ENCODE assay signal across 2 cellular contexts in genomic region chr2:47403829-47404228, GRCh38.
TF ChIP-seq lines count a peak whose summit lies in the region.

No MANE protein-coding gene starts in this region.

TF ChIP-seq in GM12878, 131 proteins besides CTCF, POLR2A, EP300 and RAD21 (continued from another document):
- TF ChIP-seq EGR1 (IDR thresholded peaks at IDR 0.05; ENCODE audit: borderline replicate concordance in 1 of 2, low read depth in 2 of 2, low read length in 2 of 2) (no peak), CUX1 (IDR thresholded peaks at IDR 0.05; ENCODE audit: insufficient replicate concordance, low read depth, low read length) (no peak), MEF2B (IDR thresholded peaks at IDR 0.05; ENCODE audit: partially characterized antibody, poor library complexity, severe bottlenecking) (no peak), HCFC1 (IDR thresholded peaks at IDR 0.05; ENCODE audit: low read length) (no peak), POLR2AphosphoS5 (IDR thresholded peaks at IDR 0.05; ENCODE audit: low read length) (no peak), PKNOX1 (IDR thresholded peaks at IDR 0.05) (no peak), HDGF (IDR thresholded peaks at IDR 0.05) (no peak)

TF ChIP-seq in liver, 16 proteins besides CTCF, POLR2A, EP300 and RAD21 (continued from another document):
- TF ChIP-seq TAF1 (conservative IDR thresholded peaks at IDR 0.05) = no peak
- no peak for TF ChIP-seq ATF3 (IDR thresholded peaks at IDR 0.05)
- no peak for TF ChIP-seq FOXA2 (IDR thresholded peaks at IDR 0.05)
- no peak for TF ChIP-seq NR2F2 (IDR thresholded peaks at IDR 0.05)
- TF ChIP-seq RXRA (IDR thresholded peaks at IDR 0.05) = no peak
- TF ChIP-seq REST (IDR thresholded peaks at IDR 0.05) = no peak
- no peak for TF ChIP-seq JUND (IDR thresholded peaks at IDR 0.05)
- TF ChIP-seq HNF4G (IDR thresholded peaks at IDR 0.05) = no peak
- no peak for TF ChIP-seq YY1 (IDR thresholded peaks at IDR 0.05)
- TF ChIP-seq MAX (IDR thresholded peaks at IDR 0.05) = no peak
- no peak for TF ChIP-seq FOXA1 (IDR thresholded peaks at IDR 0.05)
- TF ChIP-seq ZBTB33 (IDR thresholded peaks at IDR 0.05) = no peak
- no peak for TF ChIP-seq SP1 (IDR thresholded peaks at IDR 0.05)
